In the genomic region with DNA sequence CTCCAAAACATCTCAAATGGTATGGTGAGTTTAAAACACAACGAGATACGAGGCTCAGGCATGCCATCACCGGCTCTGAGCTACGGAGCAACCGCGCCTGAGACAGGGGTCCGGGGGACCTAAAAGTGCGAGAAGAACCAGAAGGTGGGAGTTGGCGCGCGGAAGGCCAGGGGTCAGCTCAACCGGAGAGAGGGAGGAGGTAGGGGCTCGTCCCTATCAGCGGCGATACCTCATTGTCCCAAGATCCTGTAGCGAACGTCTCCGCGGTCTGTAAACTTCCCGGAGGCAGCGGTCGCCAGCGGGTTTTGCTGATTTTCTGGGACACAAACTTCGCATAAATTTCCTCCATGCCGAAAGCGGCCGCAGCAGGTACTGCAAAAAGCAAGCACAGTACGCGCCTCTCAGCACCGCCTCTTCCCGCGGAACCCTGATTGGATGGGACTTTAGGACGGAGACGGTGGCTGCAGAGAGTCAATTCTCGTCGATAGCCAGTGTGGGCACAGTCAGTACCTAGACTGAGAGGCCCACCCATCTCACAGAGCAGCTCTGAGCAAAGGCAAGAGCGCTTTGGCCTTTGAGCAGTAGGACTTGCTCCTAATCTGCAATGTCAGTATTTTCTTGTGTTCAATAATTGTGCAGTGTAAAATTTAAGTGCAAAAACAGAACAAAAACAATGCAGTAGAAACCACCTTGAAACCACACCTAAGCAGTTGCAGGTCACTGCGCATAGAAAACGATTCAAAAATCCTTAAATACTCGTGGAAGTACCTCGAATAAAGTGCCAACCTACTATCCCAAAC, we compare ENCODE assay signal across 1 cellular context.
TF ChIP-seq lines count a peak whose summit lies in the region.

A gene with protein sequence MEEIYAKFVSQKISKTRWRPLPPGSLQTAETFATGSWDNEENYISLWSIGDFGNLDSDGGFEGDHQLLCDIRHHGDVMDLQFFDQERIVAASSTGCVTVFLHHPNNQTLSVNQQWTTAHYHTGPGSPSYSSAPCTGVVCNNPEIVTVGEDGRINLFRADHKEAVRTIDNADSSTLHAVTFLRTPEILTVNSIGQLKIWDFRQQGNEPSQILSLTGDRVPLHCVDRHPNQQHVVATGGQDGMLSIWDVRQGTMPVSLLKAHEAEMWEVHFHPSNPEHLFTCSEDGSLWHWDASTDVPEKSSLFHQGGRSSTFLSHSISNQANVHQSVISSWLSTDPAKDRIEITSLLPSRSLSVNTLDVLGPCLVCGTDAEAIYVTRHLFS (minus strand): TSS at position 383 of the 800 bp plus-strand sequence. CDS start 34 bp downstream, at position 349.

TF ChIP-seq in K562, 482 proteins besides CTCF, POLR2A, EP300 and RAD21 (continued from another document and continues in another):
- TF ChIP-seq, protein P1, sequence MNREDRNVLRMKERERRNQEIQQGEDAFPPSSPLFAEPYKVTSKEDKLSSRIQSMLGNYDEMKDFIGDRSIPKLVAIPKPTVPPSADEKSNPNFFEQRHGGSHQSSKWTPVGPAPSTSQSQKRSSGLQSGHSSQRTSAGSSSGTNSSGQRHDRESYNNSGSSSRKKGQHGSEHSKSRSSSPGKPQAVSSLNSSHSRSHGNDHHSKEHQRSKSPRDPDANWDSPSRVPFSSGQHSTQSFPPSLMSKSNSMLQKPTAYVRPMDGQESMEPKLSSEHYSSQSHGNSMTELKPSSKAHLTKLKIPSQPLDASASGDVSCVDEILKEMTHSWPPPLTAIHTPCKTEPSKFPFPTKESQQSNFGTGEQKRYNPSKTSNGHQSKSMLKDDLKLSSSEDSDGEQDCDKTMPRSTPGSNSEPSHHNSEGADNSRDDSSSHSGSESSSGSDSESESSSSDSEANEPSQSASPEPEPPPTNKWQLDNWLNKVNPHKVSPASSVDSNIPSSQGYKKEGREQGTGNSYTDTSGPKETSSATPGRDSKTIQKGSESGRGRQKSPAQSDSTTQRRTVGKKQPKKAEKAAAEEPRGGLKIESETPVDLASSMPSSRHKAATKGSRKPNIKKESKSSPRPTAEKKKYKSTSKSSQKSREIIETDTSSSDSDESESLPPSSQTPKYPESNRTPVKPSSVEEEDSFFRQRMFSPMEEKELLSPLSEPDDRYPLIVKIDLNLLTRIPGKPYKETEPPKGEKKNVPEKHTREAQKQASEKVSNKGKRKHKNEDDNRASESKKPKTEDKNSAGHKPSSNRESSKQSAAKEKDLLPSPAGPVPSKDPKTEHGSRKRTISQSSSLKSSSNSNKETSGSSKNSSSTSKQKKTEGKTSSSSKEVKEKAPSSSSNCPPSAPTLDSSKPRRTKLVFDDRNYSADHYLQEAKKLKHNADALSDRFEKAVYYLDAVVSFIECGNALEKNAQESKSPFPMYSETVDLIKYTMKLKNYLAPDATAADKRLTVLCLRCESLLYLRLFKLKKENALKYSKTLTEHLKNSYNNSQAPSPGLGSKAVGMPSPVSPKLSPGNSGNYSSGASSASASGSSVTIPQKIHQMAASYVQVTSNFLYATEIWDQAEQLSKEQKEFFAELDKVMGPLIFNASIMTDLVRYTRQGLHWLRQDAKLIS (CRISPR knock-in tag; IDR thresholded peaks at IDR 0.05) = 0 out of 2 replicates have a peak, but pooled peaks have one; percentile 68
- no peak for TF ChIP-seq GABPB2 (CRISPR knock-in tag; conservative IDR thresholded peaks at IDR 0.05)
- TF ChIP-seq PRMT5 (CRISPR knock-in tag; IDR thresholded peaks at IDR 0.05) = no peak
- TF ChIP-seq FOXM1 (IDR thresholded peaks at IDR 0.05; ENCODE audit: low read depth) = no peak; the same call in none of the 2 replicates
- no peak for TF ChIP-seq FOXM1 (CRISPR knock-in tag; IDR thresholded peaks at IDR 0.05; ENCODE audit: low read depth)
- 0 out of 2 replicates have a peak, but pooled peaks have one; percentile 45 for TF ChIP-seq FOXP1 (CRISPR knock-in tag; IDR thresholded peaks at IDR 0.05)
- TF ChIP-seq CC2D1A (IDR thresholded peaks at IDR 0.05) = peak; percentile 89
- no peak for TF ChIP-seq GTF2F1 (IDR thresholded peaks at IDR 0.05; ENCODE audit: low read depth, low read length)
- TF ChIP-seq PYGO2 (tag; IDR thresholded peaks at IDR 0.05) = no peak
- TF ChIP-seq GATAD2B (IDR thresholded peaks at IDR 0.05; ENCODE audit: borderline replicate concordance) = no peak
- peak; percentile 100 for TF ChIP-seq MTA3 (IDR thresholded peaks at IDR 0.05; ENCODE audit: borderline replicate concordance)
- no peak for TF ChIP-seq KHSRP (IDR thresholded peaks at IDR 0.05)
- TF ChIP-seq CAMTA2 (CRISPR knock-in tag; conservative IDR thresholded peaks at IDR 0.05) = no peak
- peak; percentile 54; the same call in 1 of the 2 replicates for TF ChIP-seq E2F3 (CRISPR knock-in tag; IDR thresholded peaks at IDR 0.05)
- TF ChIP-seq SRF (CRISPR knock-in tag; IDR thresholded peaks at IDR 0.05) = no peak
- no peak for TF ChIP-seq GTF2A2 (tag; IDR thresholded peaks at IDR 0.05)
- peak; percentile 57 for TF ChIP-seq MAFG (tag; conservative IDR thresholded peaks at IDR 0.05)
- TF ChIP-seq, protein P2, sequence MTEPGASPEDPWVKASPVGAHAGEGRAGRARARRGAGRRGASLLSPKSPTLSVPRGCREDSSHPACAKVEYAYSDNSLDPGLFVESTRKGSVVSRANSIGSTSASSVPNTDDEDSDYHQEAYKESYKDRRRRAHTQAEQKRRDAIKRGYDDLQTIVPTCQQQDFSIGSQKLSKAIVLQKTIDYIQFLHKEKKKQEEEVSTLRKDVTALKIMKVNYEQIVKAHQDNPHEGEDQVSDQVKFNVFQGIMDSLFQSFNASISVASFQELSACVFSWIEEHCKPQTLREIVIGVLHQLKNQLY (CRISPR knock-in tag; conservative IDR thresholded peaks at IDR 0.05) = no peak
- TF ChIP-seq SUPT5H (IDR thresholded peaks at IDR 0.05) = peak; percentile 82
- peak; percentile 44; the same call in 1 of the 2 replicates for TF ChIP-seq NR2C1 (IDR thresholded peaks at IDR 0.05)
- TF ChIP-seq NR2C1 (tag; IDR thresholded peaks at IDR 0.05) = peak; percentile 48
- TF ChIP-seq SOX6 (IDR thresholded peaks at IDR 0.05) = peak; percentile 64; the same call in 1 of the 2 replicates
- no peak for TF ChIP-seq ZNF780A (CRISPR knock-in tag; IDR thresholded peaks at IDR 0.05)
- TF ChIP-seq NUFIP1 (IDR thresholded peaks at IDR 0.05; ENCODE audit: partially characterized antibody) = no peak
- TF ChIP-seq, protein P3, sequence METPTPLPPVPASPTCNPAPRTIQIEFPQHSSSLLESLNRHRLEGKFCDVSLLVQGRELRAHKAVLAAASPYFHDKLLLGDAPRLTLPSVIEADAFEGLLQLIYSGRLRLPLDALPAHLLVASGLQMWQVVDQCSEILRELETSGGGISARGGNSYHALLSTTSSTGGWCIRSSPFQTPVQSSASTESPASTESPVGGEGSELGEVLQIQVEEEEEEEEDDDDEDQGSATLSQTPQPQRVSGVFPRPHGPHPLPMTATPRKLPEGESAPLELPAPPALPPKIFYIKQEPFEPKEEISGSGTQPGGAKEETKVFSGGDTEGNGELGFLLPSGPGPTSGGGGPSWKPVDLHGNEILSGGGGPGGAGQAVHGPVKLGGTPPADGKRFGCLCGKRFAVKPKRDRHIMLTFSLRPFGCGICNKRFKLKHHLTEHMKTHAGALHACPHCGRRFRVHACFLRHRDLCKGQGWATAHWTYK (CRISPR knock-in tag; IDR thresholded peaks at IDR 0.05) = peak; percentile 37; the same call in 1 of the 2 replicates
- TF ChIP-seq ZNF316 (IDR thresholded peaks at IDR 0.05) = peak; percentile 92
- TF ChIP-seq CHD4 (IDR thresholded peaks at IDR 0.05; ENCODE audit: insufficient read depth, insufficient replicate concordance, low read depth, low read length, poor library complexity, severe bottlenecking) = no peak
- TF ChIP-seq BHLHE40 (IDR thresholded peaks at IDR 0.05; ENCODE audit: low read length) = no peak; the same call in 1 of the 2 replicates
- TF ChIP-seq PHTF2 (CRISPR knock-in tag; IDR thresholded peaks at IDR 0.05) = no peak
- TF ChIP-seq, protein P4, sequence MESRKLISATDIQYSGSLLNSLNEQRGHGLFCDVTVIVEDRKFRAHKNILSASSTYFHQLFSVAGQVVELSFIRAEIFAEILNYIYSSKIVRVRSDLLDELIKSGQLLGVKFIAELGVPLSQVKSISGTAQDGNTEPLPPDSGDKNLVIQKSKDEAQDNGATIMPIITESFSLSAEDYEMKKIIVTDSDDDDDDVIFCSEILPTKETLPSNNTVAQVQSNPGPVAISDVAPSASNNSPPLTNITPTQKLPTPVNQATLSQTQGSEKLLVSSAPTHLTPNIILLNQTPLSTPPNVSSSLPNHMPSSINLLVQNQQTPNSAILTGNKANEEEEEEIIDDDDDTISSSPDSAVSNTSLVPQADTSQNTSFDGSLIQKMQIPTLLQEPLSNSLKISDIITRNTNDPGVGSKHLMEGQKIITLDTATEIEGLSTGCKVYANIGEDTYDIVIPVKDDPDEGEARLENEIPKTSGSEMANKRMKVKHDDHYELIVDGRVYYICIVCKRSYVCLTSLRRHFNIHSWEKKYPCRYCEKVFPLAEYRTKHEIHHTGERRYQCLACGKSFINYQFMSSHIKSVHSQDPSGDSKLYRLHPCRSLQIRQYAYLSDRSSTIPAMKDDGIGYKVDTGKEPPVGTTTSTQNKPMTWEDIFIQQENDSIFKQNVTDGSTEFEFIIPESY (CRISPR knock-in tag; IDR thresholded peaks at IDR 0.05) = peak; percentile 37
- TF ChIP-seq ZNF384 (IDR thresholded peaks at IDR 0.05; ENCODE audit: low read depth, low read length) = no peak
- TF ChIP-seq, protein P5, sequence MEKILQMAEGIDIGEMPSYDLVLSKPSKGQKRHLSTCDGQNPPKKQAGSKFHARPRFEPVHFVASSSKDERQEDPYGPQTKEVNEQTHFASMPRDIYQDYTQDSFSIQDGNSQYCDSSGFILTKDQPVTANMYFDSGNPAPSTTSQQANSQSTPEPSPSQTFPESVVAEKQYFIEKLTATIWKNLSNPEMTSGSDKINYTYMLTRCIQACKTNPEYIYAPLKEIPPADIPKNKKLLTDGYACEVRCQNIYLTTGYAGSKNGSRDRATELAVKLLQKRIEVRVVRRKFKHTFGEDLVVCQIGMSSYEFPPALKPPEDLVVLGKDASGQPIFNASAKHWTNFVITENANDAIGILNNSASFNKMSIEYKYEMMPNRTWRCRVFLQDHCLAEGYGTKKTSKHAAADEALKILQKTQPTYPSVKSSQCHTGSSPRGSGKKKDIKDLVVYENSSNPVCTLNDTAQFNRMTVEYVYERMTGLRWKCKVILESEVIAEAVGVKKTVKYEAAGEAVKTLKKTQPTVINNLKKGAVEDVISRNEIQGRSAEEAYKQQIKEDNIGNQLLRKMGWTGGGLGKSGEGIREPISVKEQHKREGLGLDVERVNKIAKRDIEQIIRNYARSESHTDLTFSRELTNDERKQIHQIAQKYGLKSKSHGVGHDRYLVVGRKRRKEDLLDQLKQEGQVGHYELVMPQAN (IDR thresholded peaks at IDR 0.05; ENCODE audit: borderline replicate concordance) = peak; percentile 72
- no peak for TF ChIP-seq ZNF282 (CRISPR knock-in tag; IDR thresholded peaks at IDR 0.05)
- TF ChIP-seq ELF2 (CRISPR knock-in tag; IDR thresholded peaks at IDR 0.05) = no peak
- TF ChIP-seq EWSR1 (IDR thresholded peaks at IDR 0.05; ENCODE audit: borderline replicate concordance, low read depth, partially characterized antibody) = no peak
- TF ChIP-seq HNRNPK (IDR thresholded peaks at IDR 0.05; ENCODE audit: low read depth, low read length, poor library complexity, severe bottlenecking) = no peak
- TF ChIP-seq JUN (IDR thresholded peaks at IDR 0.05; ENCODE audit: borderline replicate concordance, low read depth, low read length) = peak; percentile 40; the same call in 1 of the 2 replicates
- no peak for TF ChIP-seq JUN (CRISPR knock-in tag; IDR thresholded peaks at IDR 0.05; ENCODE audit: borderline replicate concordance)
- no peak for TF ChIP-seq PPARD (CRISPR knock-in tag; IDR thresholded peaks at IDR 0.05)
- no peak for TF ChIP-seq BACH1 (tag; IDR thresholded peaks at IDR 0.05)
- TF ChIP-seq SREBF2 (CRISPR knock-in tag; IDR thresholded peaks at IDR 0.05) = no peak
- TF ChIP-seq ZFP30 (CRISPR knock-in tag; IDR thresholded peaks at IDR 0.05; ENCODE audit: borderline replicate concordance) = no peak
- no peak for TF ChIP-seq BRF1 (IDR thresholded peaks at IDR 0.05; ENCODE audit: borderline replicate concordance, extremely low read depth, insufficient read length)
- TF ChIP-seq PCBP2 (IDR thresholded peaks at IDR 0.05; ENCODE audit: low read depth, low read length, poor library complexity, severe bottlenecking) = no peak
- TF ChIP-seq CCNT2 (IDR thresholded peaks at IDR 0.05; ENCODE audit: borderline replicate concordance, extremely low read depth, insufficient read length, low read depth, low read length) = no peak
- TF ChIP-seq PHB2 (IDR thresholded peaks at IDR 0.05; ENCODE audit: low read depth) = 0 out of 2 replicates have a peak, but pooled peaks have one; percentile 13
- no peak for TF ChIP-seq GATAD2A (IDR thresholded peaks at IDR 0.05)
- TF ChIP-seq BMI1 (IDR thresholded peaks at IDR 0.05; ENCODE audit: low read length) = no peak
- TF ChIP-seq, protein P6, sequence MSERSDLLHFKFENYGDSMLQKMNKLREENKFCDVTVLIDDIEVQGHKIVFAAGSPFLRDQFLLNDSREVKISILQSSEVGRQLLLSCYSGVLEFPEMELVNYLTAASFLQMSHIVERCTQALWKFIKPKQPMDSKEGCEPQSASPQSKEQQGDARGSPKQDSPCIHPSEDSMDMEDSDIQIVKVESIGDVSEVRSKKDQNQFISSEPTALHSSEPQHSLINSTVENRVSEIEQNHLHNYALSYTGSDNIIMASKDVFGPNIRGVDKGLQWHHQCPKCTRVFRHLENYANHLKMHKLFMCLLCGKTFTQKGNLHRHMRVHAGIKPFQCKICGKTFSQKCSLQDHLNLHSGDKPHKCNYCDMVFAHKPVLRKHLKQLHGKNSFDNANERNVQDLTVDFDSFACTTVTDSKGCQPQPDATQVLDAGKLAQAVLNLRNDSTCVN (CRISPR knock-in tag; IDR thresholded peaks at IDR 0.05) = no peak
- TF ChIP-seq, protein P7, sequence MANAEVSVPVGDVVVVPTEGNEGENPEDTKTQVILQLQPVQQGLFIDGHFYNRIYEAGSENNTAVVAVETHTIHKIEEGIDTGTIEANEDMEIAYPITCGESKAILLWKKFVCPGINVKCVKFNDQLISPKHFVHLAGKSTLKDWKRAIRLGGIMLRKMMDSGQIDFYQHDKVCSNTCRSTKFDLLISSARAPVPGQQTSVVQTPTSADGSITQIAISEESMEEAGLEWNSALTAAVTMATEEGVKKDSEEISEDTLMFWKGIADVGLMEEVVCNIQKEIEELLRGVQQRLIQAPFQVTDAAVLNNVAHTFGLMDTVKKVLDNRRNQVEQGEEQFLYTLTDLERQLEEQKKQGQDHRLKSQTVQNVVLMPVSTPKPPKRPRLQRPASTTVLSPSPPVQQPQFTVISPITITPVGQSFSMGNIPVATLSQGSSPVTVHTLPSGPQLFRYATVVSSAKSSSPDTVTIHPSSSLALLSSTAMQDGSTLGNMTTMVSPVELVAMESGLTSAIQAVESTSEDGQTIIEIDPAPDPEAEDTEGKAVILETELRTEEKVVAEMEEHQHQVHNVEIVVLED (CRISPR knock-in tag; IDR thresholded peaks at IDR 0.05) = 0 out of 2 replicates have a peak, but pooled peaks have one; percentile 3
- no peak for TF ChIP-seq BRCA1 (IDR thresholded peaks at IDR 0.05)
- no peak for TF ChIP-seq BRCA1 (CRISPR knock-in tag; IDR thresholded peaks at IDR 0.05)
